Comparison of ENCODE assay signal across 9 cellular contexts in genomic region chr12:14629832-14630688, GRCh38.
DNase-seq lines count a peak whose midpoint lies in the region; ATAC-seq lines count a peak whose summit lies in the region.
"Had no signal": no experiment of that assay in that cellular context is flagged by ENCODE, and none has a peak within 500 bp of the region (broad histone marks: within the 10 kb centered on the region; RNA-seq: fewer than 3 reads in every experiment).

No MANE protein-coding gene starts in this region.

- no peak overlapping the region for H2AK5ac ChIP-seq in mesenchymal stem cell (ENCODE audit: low read length, severe bottlenecking)

- POLR2A ChIA-PET in CD4-positive, alpha-beta memory T cell (lab: Charles Lee; ENCODE audit: partially characterized antibody): interaction anchor here (1.0 kb wide), 1 partner anchor 391 kb away, joined by 5 read pairs; no protein-coding TSS in a partner anchor

- CTCF ChIA-PET in CD4-positive, alpha-beta memory T cell (lab: Charles Lee; ENCODE audit: partially characterized antibody): interaction anchor here (0.7 to 6.3 kb wide), 18 partner anchors 9 to 591 kb away, joined by 3 to 93 read pairs (median 4); partner anchors contain the start of gene RERG

- no peak overlapping the region for H2AFZ ChIP-seq in mesenchymal stem cell (ENCODE audit: low read depth, low read length)

- H3K27me3 ChIP-seq in CD4-positive, alpha-beta memory T cell (ENCODE audit: insufficient read depth, low read length): no peaks in the 10 kb centered on the region
- H3K27me3 ChIP-seq in effector memory CD4-positive, alpha-beta T cell (replicated peaks; ENCODE audit: control insufficient read depth, insufficient read depth, low read length, poor library complexity, severe bottlenecking): no peaks in the 10 kb centered on the region
- H3K27me3 ChIP-seq in mesenchymal stem cell (ENCODE audit: control insufficient read depth in 1 of 2, insufficient read depth in 1 of 2, low read length in 2 of 2): no peaks in the 10 kb centered on the region

- no peak overlapping the region for H2BK120ac ChIP-seq in mesenchymal stem cell (ENCODE audit: low read depth, low read length)

- H3K9me3 Mint-ChIP-seq in CD4-positive, alpha-beta memory T cell: peaks cover 0 to 2% (median 0%) of the 10 kb centered on the region in 8 donors
- H3K9me3 Mint-ChIP-seq: activated naive CD4-positive, alpha-beta T cell treated with anti-CD3 and anti-CD28 coated beads, Interleukin-2, amount 50 U/mL, for 24 hours had no signal

- no peak overlapping the region for H3K4me3 Mint-ChIP-seq in CD4-positive, alpha-beta memory T cell
- H3K4me3 Mint-ChIP-seq: activated naive CD4-positive, alpha-beta T cell treated with anti-CD3 and anti-CD28 coated beads, Interleukin-2, amount 50 U/mL, for 24 hours had no signal

- H3K9ac ChIP-seq in mesenchymal stem cell (ENCODE audit: low read length): no peak overlapping the region

- H3K4me1 Mint-ChIP-seq in CD4-positive, alpha-beta memory T cell: no peaks in the 10 kb centered on the region
- H3K4me1 Mint-ChIP-seq: activated naive CD4-positive, alpha-beta T cell treated with anti-CD3 and anti-CD28 coated beads, Interleukin-2, amount 50 U/mL, for 24 hours had no signal

- peak; percentile 60 to 67 (median 65) for DNase-seq in CD4-positive, alpha-beta memory T cell
- DNase-seq in NCI-H774 (lab: John Stamatoyannopoulos, UW) (peak; percentile 74), mesenchymal stem cell (peak; percentile 75)
- DNase-seq in activated CD4-positive, alpha-beta T cell treated with anti-CD3 and anti-CD28 coated beads, Interleukin-2, amount 50 U/mL, for 48 hours: peak; percentile 62 to 73
- peak; percentile 33 to 41 (median 34) for DNase-seq in effector memory CD4-positive, alpha-beta T cell
- peak; percentile 18 to 30 for DNase-seq in stimulated activated CD8-positive, alpha-beta memory T cell treated with anti-CD3 and anti-CD28 coated beads, Interleukin-4, amount 100 ng/mL, for 1 hour (ENCODE audit: low read depth in 2 of 2, low spot score in 1 of 2)

- H3K4me2 ChIP-seq in mesenchymal stem cell (ENCODE audit: low read length, poor library complexity, severe bottlenecking): no peak overlapping the region

- H3K27ac ChIP-seq in CD4-positive, alpha-beta memory T cell (ENCODE audit: low read depth, low read length): no peak overlapping the region
- H3K27ac ChIP-seq in effector memory CD4-positive, alpha-beta T cell (ENCODE audit: insufficient read depth, low read length, poor library complexity, severe bottlenecking): no peak overlapping the region
- H3K27ac ChIP-seq in mesenchymal stem cell (ENCODE audit: low read length, poor library complexity, severe bottlenecking): peak overlapping the region; percentile 22

- no peak overlapping the region for H4K91ac ChIP-seq in mesenchymal stem cell (ENCODE audit: low read length)

- no peaks in the 10 kb centered on the region for H3K9me3 ChIP-seq in CD4-positive, alpha-beta memory T cell (ENCODE audit: control insufficient read depth in 1 of 2, low read length in 2 of 2)
- H3K9me3 ChIP-seq in effector memory CD4-positive, alpha-beta T cell (ENCODE audit: control insufficient read depth, low read length): no peaks in the 10 kb centered on the region
- H3K9me3 ChIP-seq in mesenchymal stem cell (ENCODE audit: control insufficient read depth, low read length): no peaks in the 10 kb centered on the region

- no peak overlapping the region for H2BK5ac ChIP-seq in mesenchymal stem cell (ENCODE audit: low read depth, low read length, poor library complexity, severe bottlenecking)

- no peak overlapping the region for H3K4ac ChIP-seq in mesenchymal stem cell (ENCODE audit: low read depth in 1 of 2, low read length in 2 of 2)

- no peak overlapping the region for H3K23ac ChIP-seq in mesenchymal stem cell (ENCODE audit: low read length in 2 of 2)

- no peaks in the 10 kb centered on the region for H3K4me1 ChIP-seq in CD4-positive, alpha-beta memory T cell (ENCODE audit: insufficient read depth, low read length)
- no peaks in the 10 kb centered on the region for H3K4me1 ChIP-seq in effector memory CD4-positive, alpha-beta T cell (ENCODE audit: control insufficient read depth, insufficient read depth, low read length, poor library complexity, severe bottlenecking)
- H3K4me1 ChIP-seq in mesenchymal stem cell (ENCODE audit: control insufficient read depth, insufficient read depth, low read depth, low read length): no peaks in the 10 kb centered on the region

- H3K4me3 ChIP-seq in CD4-positive, alpha-beta memory T cell (ENCODE audit: low read length in 2 of 2): no peak overlapping the region
- no peak overlapping the region for H3K4me3 ChIP-seq in effector memory CD4-positive, alpha-beta T cell (ENCODE audit: insufficient read depth, low read depth, low read length, poor library complexity, severe bottlenecking)
- no peak overlapping the region for H3K4me3 ChIP-seq in mesenchymal stem cell (ENCODE audit: insufficient read depth in 1 of 2, low read depth in 1 of 2, low read length in 2 of 2)

- peak; percentile 98 for ATAC-seq in GM19438 (IDR thresholded peaks at IDR 0.05; ENCODE audit: low read depth, unreplicated experiment)
- peak; percentile 97 for ATAC-seq in HG03520 (IDR thresholded peaks at IDR 0.05; ENCODE audit: unreplicated experiment)

- H4K8ac ChIP-seq in mesenchymal stem cell (ENCODE audit: low read length): no peak overlapping the region

- H3K36me3 ChIP-seq in CD4-positive, alpha-beta memory T cell (ENCODE audit: insufficient read depth, low read length): no peaks in the 10 kb centered on the region
- no peaks in the 10 kb centered on the region for H3K36me3 ChIP-seq in effector memory CD4-positive, alpha-beta T cell (ENCODE audit: control insufficient read depth, insufficient read depth, low read length)
- H3K36me3 ChIP-seq in mesenchymal stem cell (ENCODE audit: control insufficient read depth in 1 of 2, insufficient read depth in 2 of 2, low read depth in 1 of 2, low read length in 2 of 2): no peaks in the 10 kb centered on the region

- peaks cover 3 to 5% of the 10 kb centered on the region in 2 donors for H3K27me3 Mint-ChIP-seq in CD4-positive, alpha-beta memory T cell

- 25% methylated on average over 6 of the region's 8 CpGs for WGBS in mesenchymal stem cell

- no peak overlapping the region for H3K18ac ChIP-seq in mesenchymal stem cell (ENCODE audit: low read depth in 1 of 2, low read length in 2 of 2)

- no peak overlapping the region for H3K14ac ChIP-seq in mesenchymal stem cell (ENCODE audit: low read length in 2 of 2)

- intact Hi-C loops in CD4-positive, alpha-beta memory T cell (cut with micrococcal nuclease): loop anchor here (1.0 to 10.0 kb wide), 6 partner anchors 34 to 639 kb away; partner anchors contain the start of gene ART4

- H2BK15ac ChIP-seq in mesenchymal stem cell (ENCODE audit: low read depth, poor library complexity, severe bottlenecking): no peak overlapping the region

- no peaks in the 10 kb centered on the region for H3K79me1 ChIP-seq in mesenchymal stem cell (replicated peaks; ENCODE audit: low read length, poor library complexity, severe bottlenecking)

- H3K36me3 Mint-ChIP-seq in CD4-positive, alpha-beta memory T cell: no peaks in the 10 kb centered on the region
- H3K36me3 Mint-ChIP-seq: activated naive CD4-positive, alpha-beta T cell treated with anti-CD3 and anti-CD28 coated beads, Interleukin-2, amount 50 U/mL, for 24 hours had no signal

- H3K27ac Mint-ChIP-seq in CD4-positive, alpha-beta memory T cell: no peak overlapping the region

- H2BK12ac ChIP-seq in mesenchymal stem cell (ENCODE audit: low read length in 2 of 2): no peak overlapping the region

Comparison
In these comparisons a context has a peak if more than half of its experiments do, and no peak if none do; other contexts are left out.
1. DNase-seq: peak in every context shown above with its lines; median percentile 75 in mesenchymal stem cell; 74 in NCI-H774; 68 in activated CD4-positive, alpha-beta T cell treated with anti-CD3 and anti-CD28 coated beads, Interleukin-2, amount 50 U/mL, for 48 hours; 65 in CD4-positive, alpha-beta memory T cell; 34 in effector memory CD4-positive, alpha-beta T cell; 24 in stimulated activated CD8-positive, alpha-beta memory T cell treated with anti-CD3 and anti-CD28 coated beads, Interleukin-4, amount 100 ng/mL, for 1 hour.